Comparison of ENCODE assay signal across 10 cellular contexts in the genomic region with DNA sequence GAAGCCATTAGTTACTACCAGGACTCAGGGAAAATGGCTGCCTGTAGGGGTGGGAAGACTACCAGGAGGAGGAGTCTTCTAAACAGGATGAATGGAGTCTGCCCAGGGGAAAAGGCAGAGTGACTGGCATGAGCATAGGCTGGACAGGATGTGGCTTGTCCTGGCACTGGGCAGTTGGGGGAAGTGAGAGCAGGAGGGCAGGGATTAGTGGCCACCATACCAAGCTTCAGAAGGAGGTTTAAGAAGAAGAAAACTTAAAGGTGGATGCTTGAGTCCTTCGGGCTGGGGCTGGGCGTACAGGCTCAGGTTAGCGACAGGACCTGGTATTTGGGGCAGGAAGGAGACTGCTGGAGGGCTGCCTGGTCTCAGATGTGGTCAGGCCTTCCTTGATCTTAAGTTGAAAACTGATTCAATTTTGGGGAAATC. TPM values are rescaled to one million over a fixed set of nuclear protein-coding genes. Genes with fewer than 3 reads are reported as not detected.
A peak's percentile ranks its signal among the peaks of the same experiment; 100 is the strongest.
DNase-seq lines count a peak whose midpoint lies in the region; ATAC-seq and TF ChIP-seq lines count a peak whose summit lies in the region.
"Had no signal": no experiment of that assay in that cellular context is flagged by ENCODE, and none has a peak within 500 bp of the region (broad histone marks: within the 10 kb centered on the region; RNA-seq: fewer than 3 reads in every experiment).

No MANE protein-coding gene starts in this region.

- TF ChIP-seq CTCF in natural killer cell (IDR thresholded peaks at IDR 0.05): no peak

- peak overlapping the region; percentile 36 for H3K4me3 Mint-ChIP-seq in natural killer cell treated with Interleukin-12 subunit alpha and Interleukin-12 subunit beta and Interleukin-15 and Interleukin-18, amount 100 ng/mL, for 72 hours
- no peak overlapping the region for H3K4me3 Mint-ChIP-seq in natural killer cell
- peak overlapping the region; percentile 49 for H3K4me3 Mint-ChIP-seq in T-helper 2 cell treated with Interferon-gamma antibody and Interleukin-4, amounts not matched to agents 5 μg/mL and 100 μg/mL, for 36 hours

- peaks cover 21 to 23% of the 10 kb centered on the region in 2 donors for H3K4me1 Mint-ChIP-seq in natural killer cell treated with Interleukin-12 subunit alpha and Interleukin-12 subunit beta and Interleukin-15 and Interleukin-18, amount 100 ng/mL, for 72 hours (ENCODE audit: low read depth in 2 of 2)
- H3K4me1 Mint-ChIP-seq in natural killer cell: peaks cover 0 to 24% of the 10 kb centered on the region in 2 donors
- peaks cover 22% of the 10 kb centered on the region for H3K4me1 Mint-ChIP-seq in T-helper 2 cell treated with Interferon-gamma antibody and Interleukin-4, amounts not matched to agents 5 μg/mL and 100 μg/mL, for 36 hours (ENCODE audit: low read depth)

- no peaks in the 10 kb centered on the region for H3K9me3 Mint-ChIP-seq in natural killer cell treated with Interleukin-12 subunit alpha and Interleukin-12 subunit beta and Interleukin-15 and Interleukin-18, amount 100 ng/mL, for 72 hours
- H3K9me3 Mint-ChIP-seq in natural killer cell: no peaks in the 10 kb centered on the region
- H3K9me3 Mint-ChIP-seq in T-helper 2 cell treated with Interferon-gamma antibody and Interleukin-4, amounts not matched to agents 5 μg/mL and 100 μg/mL, for 36 hours: no peaks in the 10 kb centered on the region

- DNase-seq in natural killer cell treated with Interleukin-12 subunit alpha and Interleukin-12 subunit beta and Interleukin-15 and Interleukin-18, amount 100 ng/mL, for 72 hours (ENCODE audit: low spot score): no peak
- DNase-seq in natural killer cell (no peak), foreskin melanocyte (peak; percentile 70), cerebellar nuclear complex (lab: John Stamatoyannopoulos, UW) (no peak), GM03348 (ENCODE audit: low spot score) (no peak)
- no peak for DNase-seq in T-helper 2 cell treated with Interferon-gamma antibody and Interleukin-4, amounts not matched to agents 5 μg/mL and 100 μg/mL, for 36 hours (ENCODE audit: low spot score)
- DNase-seq: NCI-H526, SW 1271 had no signal

- no peak for ATAC-seq in natural killer cell treated with Interleukin-12 subunit alpha and Interleukin-12 subunit beta and Interleukin-15 and Interleukin-18, amount 100 ng/mL, for 72 hours
- ATAC-seq in natural killer cell (no peak), HG03159 (IDR thresholded peaks at IDR 0.05; ENCODE audit: unreplicated experiment) (no peak), HG03354 (IDR thresholded peaks at IDR 0.05; ENCODE audit: poor library complexity, severe bottlenecking, unreplicated experiment) (no peak)

- no peaks in the 10 kb centered on the region for H3K36me3 Mint-ChIP-seq in natural killer cell treated with Interleukin-12 subunit alpha and Interleukin-12 subunit beta and Interleukin-15 and Interleukin-18, amount 100 ng/mL, for 72 hours
- H3K36me3 Mint-ChIP-seq in natural killer cell: no peaks in the 10 kb centered on the region
- no peaks in the 10 kb centered on the region for H3K36me3 Mint-ChIP-seq in T-helper 2 cell treated with Interferon-gamma antibody and Interleukin-4, amounts not matched to agents 5 μg/mL and 100 μg/mL, for 36 hours (ENCODE audit: low read depth)

- peak overlapping the region; percentile 39 to 66 for H3K27ac Mint-ChIP-seq in natural killer cell treated with Interleukin-12 subunit alpha and Interleukin-12 subunit beta and Interleukin-15 and Interleukin-18, amount 100 ng/mL, for 72 hours
- peak overlapping the region in 1 of 2 donors; percentile 20 for H3K27ac Mint-ChIP-seq in natural killer cell
- peak overlapping the region; percentile 57 for H3K27ac Mint-ChIP-seq in T-helper 2 cell treated with Interferon-gamma antibody and Interleukin-4, amounts not matched to agents 5 μg/mL and 100 μg/mL, for 36 hours

- no peaks in the 10 kb centered on the region for H3K27me3 Mint-ChIP-seq in natural killer cell treated with Interleukin-12 subunit alpha and Interleukin-12 subunit beta and Interleukin-15 and Interleukin-18, amount 100 ng/mL, for 72 hours
- H3K27me3 Mint-ChIP-seq in natural killer cell (ENCODE audit: low read depth in 2 of 2): no peaks in the 10 kb centered on the region
- no peaks in the 10 kb centered on the region for H3K27me3 Mint-ChIP-seq in T-helper 2 cell treated with Interferon-gamma antibody and Interleukin-4, amounts not matched to agents 5 μg/mL and 100 μg/mL, for 36 hours (ENCODE audit: low read depth)

- intact Hi-C loops in natural killer cell (cut with micrococcal nuclease): no loop called here

RNA-seq across cellular contexts. Expression of a gene that starts 5.0 kb away (rescaled TPM):
- 100 to 1,000 TPM in 1 of 2 donors, 10 to 100 TPM in 1; 96.8 to 166 TPM for total RNA-seq in natural killer cell treated with Interleukin-12 subunit alpha and Interleukin-12 subunit beta and Interleukin-15 and Interleukin-18, amount 100 ng/mL, for 72 hours
- total RNA-seq in natural killer cell: 100 to 1,000 TPM; 117 to 147 (median 143) TPM

RNA-seq across cellular contexts. Expression of a gene that starts 41.8 kb away (rescaled TPM):
- 1 to 10 TPM; 1.9 to 2.0 TPM for total RNA-seq in natural killer cell treated with Interleukin-12 subunit alpha and Interleukin-12 subunit beta and Interleukin-15 and Interleukin-18, amount 100 ng/mL, for 72 hours
- 1 to 10 TPM in 2 of 3 donors, under 1 TPM in 1; 0.72 to 1.5 (median 1.3) TPM for total RNA-seq in natural killer cell
